Comparison of ENCODE assay signal across 7 cellular contexts in the genomic region with DNA sequence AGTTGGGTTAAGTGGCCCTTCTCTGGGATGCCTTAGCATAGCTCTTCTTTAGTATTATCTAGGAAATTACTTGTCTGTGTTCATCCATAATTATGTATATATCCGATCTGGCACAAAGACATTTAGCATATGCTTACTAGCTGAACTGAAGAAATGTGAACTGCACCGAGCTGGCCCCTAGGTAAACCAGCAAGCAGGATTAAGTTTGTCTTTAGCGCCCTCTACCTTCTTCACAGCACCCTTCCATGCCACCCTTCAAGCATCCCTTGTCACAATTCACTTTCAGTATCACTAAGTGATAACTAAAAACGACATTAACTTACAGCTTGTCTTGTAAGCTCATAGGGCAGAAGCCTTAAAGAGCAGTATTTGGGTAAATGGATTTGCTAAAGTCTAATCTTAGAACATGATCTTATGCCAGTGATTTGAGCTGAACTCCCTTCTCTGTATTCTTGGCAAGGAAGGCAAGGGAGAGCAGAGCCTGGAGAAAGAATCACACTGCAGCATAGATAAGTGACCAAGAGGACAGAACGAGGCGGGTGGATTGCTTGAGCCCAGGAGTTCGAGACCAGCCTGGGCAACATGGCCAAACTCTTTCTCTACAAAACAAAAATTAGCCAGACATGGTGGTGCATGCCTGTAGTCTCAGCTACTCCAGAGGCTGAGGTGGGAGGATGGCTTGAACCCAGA. TPM values are rescaled to one million over a fixed set of nuclear protein-coding genes. Genes with fewer than 3 reads are reported as not detected.
DNase-seq lines count a peak whose midpoint lies in the region; ATAC-seq and TF ChIP-seq lines count a peak whose summit lies in the region.

No MANE protein-coding gene starts in this region.

- peak; percentile 99 for ATAC-seq in GM21619 (IDR thresholded peaks at IDR 0.05; ENCODE audit: unreplicated experiment)
- ATAC-seq in PC-3: peak; percentile 88

- no peaks in the 10 kb centered on the region for H4K20me1 ChIP-seq in PC-3 (ENCODE audit: low read length)

- 30% methylated on average over 7 of the region's 7 CpGs for WGBS in prostate gland

- H3K36me3 ChIP-seq in PC-3 (ENCODE audit: low read depth, low read length) (peaks cover 6% of the 10 kb centered on the region), prostate gland (no peaks in the 10 kb centered on the region)

- no peaks in the 10 kb centered on the region for H3K9me2 ChIP-seq in PC-3 (replicated peaks; ENCODE audit: low read length)

- BruUV-seq in PC-3 (replicated peaks; lab: Mats Ljungman, UMichigan): no TSS peak

- intact Hi-C loops in PC-3 (cut with micrococcal nuclease) (loop anchor here (1.0 kb wide), 1 partner anchor 80 kb away; no protein-coding TSS in a partner anchor), prostate gland (cut with DNase I) (loop anchor here (10.0 kb wide), 1 partner anchor 184 kb away; no protein-coding TSS in a partner anchor)

- H3K27ac ChIP-seq in PC-3 (ENCODE audit: low read length): no peak overlapping the region
- H3K27ac ChIP-seq in prostate gland: no peak overlapping the region

- no peaks in the 10 kb centered on the region for H3F3A ChIP-seq in PC-3 (ENCODE audit: low read length, unreplicated experiment)

- TF ChIP-seq POLR2A in prostate gland (IDR thresholded peaks at IDR 0.05): no peak

- TF ChIP-seq CTCF in PC-3 (conservative IDR thresholded peaks at IDR 0.05; ENCODE audit: low read depth, low read length) (peak; percentile 79), prostate gland (IDR thresholded peaks at IDR 0.05) (peak in 3 of 4 experiments; percentile 48 to 67 (median 63))

- no peaks in the 10 kb centered on the region for H3K9me3 ChIP-seq in PC-3 (ENCODE audit: low read length)
- no peaks in the 10 kb centered on the region for H3K9me3 ChIP-seq in prostate gland

- no peak overlapping the region for H3K9ac ChIP-seq in PC-3 (ENCODE audit: low read length)

- H3K27me3 ChIP-seq in PC-3 (ENCODE audit: low read length) (no peaks in the 10 kb centered on the region), prostate gland (replicated peaks; ENCODE audit: insufficient read depth) (no peaks in the 10 kb centered on the region)

- no peak overlapping the region for H3K4me3 ChIP-seq in PC-3 (ENCODE audit: low read length)
- no peak overlapping the region for H3K4me3 ChIP-seq in prostate gland

- POLR2A ChIA-PET in PC-3 (lab: Charles Lee; ENCODE audit: unreplicated experiment): no interaction called here

- H3K4me1 ChIP-seq in PC-3 (ENCODE audit: insufficient read depth, low read length): no peaks in the 10 kb centered on the region
- no peaks in the 10 kb centered on the region for H3K4me1 ChIP-seq in prostate gland (replicated peaks)

- H3K79me2 ChIP-seq in PC-3 (ENCODE audit: low read length): no peaks in the 10 kb centered on the region

- DNase-seq in GM04504 (ENCODE audit: low read depth) (peak; percentile 28), HuH-7.5 (ENCODE audit: low spot score) (peak; percentile 43), PC-3 (peak; percentile 63), glomerular endothelial cell (ENCODE audit: extremely low read depth, low read depth, low spot score) (peak; percentile 36), prostate gland (ENCODE audit: low spot score) (peak; percentile 26)
- DNase-seq in activated effector memory CD4-positive, alpha-beta T cell treated with anti-CD3 and anti-CD28 coated beads, Interleukin-2, amount 50 U/mL, for 16 hours: peak; percentile 67

- H2AFZ ChIP-seq in PC-3 (ENCODE audit: low read length): no peak overlapping the region

- CTCF ChIA-PET in PC-3 (lab: Charles Lee): interaction anchor here (0.6 to 1.5 kb wide), 3 partner anchors 36 to 80 kb away, joined by 3 to 6 read pairs (median 4); no protein-coding TSS in a partner anchor

- H3K4me2 ChIP-seq in PC-3 (ENCODE audit: low read length): no peak overlapping the region

RNA-seq across cellular contexts. Expression of gene HAL, which starts 2.6 kb away (rescaled TPM):
- total RNA-seq in PC-3 (2014; rRNA removed) (0.23 and 1.5 TPM in 2 replicates), glomerular endothelial cell (0.06 TPM in 1 of 2 replicates, not detected in the other), prostate gland (under 1 TPM in 1 of 2 donors, not detected in 1; 0.27 TPM)

RNA-seq across cellular contexts. Expression of gene LTA4H, which starts 36.6 kb away (rescaled TPM):
- total RNA-seq in PC-3 (2014; rRNA removed) (53.5 and 58.4 TPM in 2 replicates), glomerular endothelial cell (76.2 and 82.6 TPM in 2 replicates), prostate gland (10 to 100 TPM; 50.3 to 67.7 TPM)

RNA-seq across cellular contexts. Expression of gene AMDHD1, which starts 55.6 kb away (rescaled TPM):
- total RNA-seq in PC-3 (2014; rRNA removed): 0.80 and 1.5 TPM in 2 replicates
- total RNA-seq in glomerular endothelial cell: not detected in 2 replicates
- total RNA-seq in prostate gland: 1 to 10 TPM in 1 of 2 donors, not detected in 1; 2.2 TPM

RNA-seq across cellular contexts. Expression of gene CCDC38, which starts 56.3 kb away (rescaled TPM):
- total RNA-seq in PC-3 (2014; rRNA removed): not detected in 2 replicates
- total RNA-seq in glomerular endothelial cell: 0.24 TPM in 1 of 2 replicates, not detected in the other
- under 1 TPM; 0.14 to 0.34 TPM for total RNA-seq in prostate gland
